Comparison of ENCODE assay signal across 9 cellular contexts in genomic region chr7:37510043-37510634, GRCh38.
DNase-seq lines count a peak whose midpoint lies in the region; ATAC-seq and TF ChIP-seq lines count a peak whose summit lies in the region.
"Had no signal": no experiment of that assay in that cellular context is flagged by ENCODE, and none has a peak within 500 bp of the region (broad histone marks: within the 10 kb centered on the region; RNA-seq: fewer than 3 reads in every experiment).

No MANE protein-coding gene starts in this region.

- no peaks in the 10 kb centered on the region for H3K9me3 ChIP-seq in parathyroid adenoma (ENCODE audit: control insufficient read depth, low read length)

- H3K27me3 ChIP-seq in dorsolateral prefrontal cortex (peaks cover 0 to 7% (median 0%) of the 10 kb centered on the region in 45 donors), parathyroid adenoma (ENCODE audit: control insufficient read depth, insufficient read depth, low read length) (no peaks in the 10 kb centered on the region)

- no peaks in the 10 kb centered on the region for H3K79me2 ChIP-seq in parathyroid adenoma

- no peak overlapping the region for H2AFZ ChIP-seq in parathyroid adenoma

- H3K4me2 ChIP-seq in parathyroid adenoma (ENCODE audit: low read length), result no peak overlapping the region

- H3K9me3 Mint-ChIP-seq in stimulated activated memory B cell treated with anti-CD40 and anti-IgM and Interleukin-4, amounts not matched to agents 10 μg/mL and 1 μg/mL and 100 μg/mL, for 72 hours, result no peaks in the 10 kb centered on the region

- H3K4me1 ChIP-seq in parathyroid adenoma, result no peaks in the 10 kb centered on the region

- H3K27ac Mint-ChIP-seq in stimulated activated memory B cell treated with anti-CD40 and anti-IgM and Interleukin-4, amounts not matched to agents 10 μg/mL and 1 μg/mL and 100 μg/mL, for 72 hours, result no peak overlapping the region

- H3K36me3 ChIP-seq in parathyroid adenoma (ENCODE audit: control insufficient read depth, insufficient read depth, low read length), result no peaks in the 10 kb centered on the region

- no peak for ATAC-seq in stimulated activated memory B cell treated with anti-CD40 and anti-IgM and Interleukin-4, amounts not matched to agents 10 μg/mL and 1 μg/mL and 100 μg/mL, for 72 hours

- TF ChIP-seq CTCF in dorsolateral prefrontal cortex (IDR thresholded peaks at IDR 0.05 in 54 of 56, conservative IDR thresholded peaks at IDR 0.05 in 2 of 56; ENCODE audit: low read depth in 1 of 56, partially characterized antibody in 56 of 56) (peak; percentile 38 to 89 (median 78)), parathyroid adenoma (IDR thresholded peaks at IDR 0.05) (peak; percentile 71)

- H3K27me3 Mint-ChIP-seq in stimulated activated memory B cell treated with anti-CD40 and anti-IgM and Interleukin-4, amounts not matched to agents 10 μg/mL and 1 μg/mL and 100 μg/mL, for 72 hours, result peaks cover 25% of the 10 kb centered on the region

- H3K4me3 ChIP-seq in dorsolateral prefrontal cortex (no peak overlapping the region), parathyroid adenoma (ENCODE audit: low read depth, low read length) (no peak overlapping the region)
- H3K4me3 ChIP-seq: skin epidermis had no signal

- intact Hi-C loops in dorsolateral prefrontal cortex (cut with DNase I), result loop anchor here in 1 of 2 donors (5.0 kb wide), 1 partner anchor 322 kb away; no protein-coding TSS in a partner anchor

- H3K27ac ChIP-seq in dorsolateral prefrontal cortex (peak overlapping the region in 17 of 59 donors; percentile 5 to 87 (median 33)), parathyroid adenoma (no peak overlapping the region)
- H3K27ac ChIP-seq: skin epidermis had no signal

- no peak overlapping the region for H3K9ac ChIP-seq in parathyroid adenoma

- H3K4me3 Mint-ChIP-seq in stimulated activated memory B cell treated with anti-CD40 and anti-IgM and Interleukin-4, amounts not matched to agents 10 μg/mL and 1 μg/mL and 100 μg/mL, for 72 hours, result no peak overlapping the region

- no peaks in the 10 kb centered on the region for H3K4me1 Mint-ChIP-seq in stimulated activated memory B cell treated with anti-CD40 and anti-IgM and Interleukin-4, amounts not matched to agents 10 μg/mL and 1 μg/mL and 100 μg/mL, for 72 hours

- H3K36me3 Mint-ChIP-seq in stimulated activated memory B cell treated with anti-CD40 and anti-IgM and Interleukin-4, amounts not matched to agents 10 μg/mL and 1 μg/mL and 100 μg/mL, for 72 hours, result no peaks in the 10 kb centered on the region

- DNase-seq in stimulated activated naive CD4-positive, alpha-beta T cell (lab: John Stamatoyannopoulos, UW), result peak in 4 of 6 experiments; percentile 0 to 40 (median 23)
- DNase-seq in stimulated activated naive CD4-positive, alpha-beta T cell treated with Interleukin-2 at 50 U/mL for 16 hours (lab: John Stamatoyannopoulos, UW), result no peak
- DNase-seq in OCI-M1 (lab: John Stamatoyannopoulos, UW), result peak; percentile 50
- DNase-seq in dorsolateral prefrontal cortex, result no peak
- no peak for DNase-seq in superior temporal gyrus (ENCODE audit: extremely low spot score)
- no peak for DNase-seq in NCI-H345 (lab: John Stamatoyannopoulos, UW)

Comparison
In these comparisons a context has a peak if more than half of its experiments do, and no peak if none do; other contexts are left out.
1. DNase-seq: peak in stimulated activated naive CD4-positive, alpha-beta T cell (4 of 6) and OCI-M1 (single experiment); none in stimulated activated naive CD4-positive, alpha-beta T cell treated with Interleukin-2 at 50 U/mL for 16 hours (single experiment), dorsolateral prefrontal cortex (0 of 10), superior temporal gyrus (single experiment) and NCI-H345 (single experiment).